8 cellular contexts compared by ENCODE assay signal in the genomic region with DNA sequence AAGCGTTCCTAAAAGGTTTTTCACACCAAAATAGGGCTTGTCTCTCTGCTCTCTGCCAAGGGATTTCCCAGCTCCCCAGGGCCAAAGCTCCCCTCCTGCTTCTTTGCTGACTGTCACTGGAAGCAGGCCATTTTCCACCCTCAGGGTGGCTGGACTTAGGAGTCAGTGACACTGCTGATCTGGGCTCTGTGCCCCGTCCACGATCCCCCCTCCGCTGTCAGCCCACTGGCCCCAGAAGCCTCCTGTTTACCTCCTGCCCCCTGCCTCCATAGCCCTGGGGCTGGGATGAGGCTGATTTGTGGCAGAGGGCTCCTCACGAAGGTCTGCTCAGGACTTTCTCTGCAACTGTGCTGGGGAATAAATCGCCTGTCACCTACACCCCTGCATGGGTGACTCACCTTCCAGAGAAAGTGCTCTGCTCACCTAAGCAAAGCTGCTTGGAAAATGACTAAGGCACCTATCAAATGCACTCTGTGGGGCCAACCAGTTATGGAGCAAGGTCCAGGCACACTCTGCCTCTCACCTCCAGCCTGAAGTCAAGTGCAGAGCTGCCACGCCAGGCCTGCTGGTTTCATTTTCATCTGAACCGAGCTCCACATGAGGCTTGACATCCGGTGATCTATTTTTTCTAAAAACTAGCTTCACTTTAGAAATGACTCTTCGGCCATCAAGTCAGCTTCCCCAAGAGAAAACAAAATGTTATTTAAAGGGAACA. TPM values are rescaled to one million over a fixed set of nuclear protein-coding genes. Genes with fewer than 3 reads are reported as not detected.
DNase-seq lines count a peak whose midpoint lies in the region; TF ChIP-seq lines count a peak whose summit lies in the region.

No MANE protein-coding gene starts in this region.

- DNase-seq in GM19240 (ENCODE audit: insufficient read length, low spot score), result peak; percentile 59
- peak; percentile 80 to 99 for DNase-seq in PC-9
- peak; percentile 87 for DNase-seq in activated naive CD4-positive, alpha-beta T cell treated with Interleukin-2 at 50 U/mL for 16 hours
- DNase-seq in hepatic stellate cell (ENCODE audit: low spot score), result peak; percentile 54
- DNase-seq in stimulated activated CD4-positive, alpha-beta T cell treated with anti-CD3 and anti-CD28 coated beads, Interleukin-4, amount 100 ng/mL, for 1 hour, result peak; percentile 79
- DNase-seq in SK-N-DZ (ENCODE audit: low spot score), result no peak
- no peak for DNase-seq in GF-D8 (lab: John Stamatoyannopoulos, UW)

- peaks cover 92% of the 10 kb centered on the region for H3K79me2 ChIP-seq in PC-9 (ENCODE audit: low read depth)

- no peak overlapping the region for H2AFZ ChIP-seq in PC-9

- no peaks in the 10 kb centered on the region for H3K27me3 ChIP-seq in PC-9 (ENCODE audit: insufficient read depth, low read depth)

- TF ChIP-seq CTCF in 22Rv1 (IDR thresholded peaks at IDR 0.05), result no peak
- no peak for TF ChIP-seq CTCF in PC-9 (conservative IDR thresholded peaks at IDR 0.05)

- H3K27ac ChIP-seq in 22Rv1 (peak overlapping the region; percentile 50; the same call in 1 of the 2 replicates), PC-9 (peak overlapping the region; percentile 80)

- H3K9me3 ChIP-seq in PC-9 (ENCODE audit: insufficient read depth, low read depth), result no peaks in the 10 kb centered on the region

- peak overlapping the region; percentile 40 for H3K4me3 ChIP-seq in PC-9

- POLR2A ChIA-PET in PC-9 (lab: Charles Lee; ENCODE audit: unreplicated experiment), result interaction anchor here (0.5 to 1.2 kb wide), 10 partner anchors 17 to 633 kb away, joined by 3 to 26 read pairs (median 4); no protein-coding TSS in a partner anchor

- peaks cover 44% of the 10 kb centered on the region for H4K20me1 ChIP-seq in PC-9 (ENCODE audit: insufficient read depth)

- H3K36me3 ChIP-seq in PC-9 (ENCODE audit: low read depth), result peaks cover 30% of the 10 kb centered on the region

- no TSS peak for BruUV-seq in PC-9 (replicated peaks; lab: Mats Ljungman, UMichigan)

- CTCF ChIA-PET in PC-9 (lab: Charles Lee), result interaction anchor here (0.5 to 2.8 kb wide), 10 partner anchors 10 to 176 kb away, joined by 3 to 18 read pairs (median 5); partner anchors contain the start of gene ACBD4

- peak overlapping the region; percentile 81 for H3K4me2 ChIP-seq in PC-9

- no peaks in the 10 kb centered on the region for H3K9me2 ChIP-seq in PC-9 (ENCODE audit: insufficient read depth)

- peaks cover 77% of the 10 kb centered on the region for H3K4me1 ChIP-seq in PC-9 (replicated peaks; ENCODE audit: insufficient read depth)

- intact Hi-C loops in PC-9 (cut with micrococcal nuclease; ENCODE audit: unreplicated experiment), result loop anchor here (1.0 to 10.0 kb wide), 2 partner anchors 18 to 177 kb away; partner anchors contain the start of genes ACBD4 and PLCD3

- H3F3A ChIP-seq in PC-9 (ENCODE audit: insufficient read depth, low read depth), result peaks cover 71% of the 10 kb centered on the region

RNA-seq across cellular contexts. Expression of gene MAP3K14, which starts 4.9 kb away (rescaled TPM):
- 58.3 and 72.4 TPM in 2 replicates for total RNA-seq in PC-9 (2021)
- 3.2 and 3.7 TPM in 2 replicates for polyA plus RNA-seq in SK-N-DZ (2014; cell fraction: cytosol; rRNA removed)
- 6.2 and 10.1 TPM in 2 replicates for polyA plus RNA-seq in SK-N-DZ (2014; cell fraction: nucleus; rRNA removed)

RNA-seq across cellular contexts. Expression of gene SPATA32, which starts 50.0 kb away (rescaled TPM):
- total RNA-seq in PC-9 (2021), result 0.35 and 0.48 TPM in 2 replicates
- not detected in 2 replicates for polyA plus RNA-seq in SK-N-DZ (2014; cell fraction: cytosol; rRNA removed)
- polyA plus RNA-seq in SK-N-DZ (2014; cell fraction: nucleus; rRNA removed), result not detected in 2 replicates

Comparison
In these comparisons a context has a peak if more than half of its experiments do, and no peak if none do; other contexts are left out.
1. DNase-seq: peak in GM19240 (single experiment), PC-9 (2 of 2), activated naive CD4-positive, alpha-beta T cell treated with Interleukin-2 at 50 U/mL for 16 hours (single experiment), hepatic stellate cell (single experiment) and stimulated activated CD4-positive, alpha-beta T cell treated with anti-CD3 and anti-CD28 coated beads, Interleukin-4, amount 100 ng/mL, for 1 hour (single experiment); none in SK-N-DZ (single experiment) and GF-D8 (single experiment).